ENCODE assay signal across 8 cellular contexts in the genomic region with DNA sequence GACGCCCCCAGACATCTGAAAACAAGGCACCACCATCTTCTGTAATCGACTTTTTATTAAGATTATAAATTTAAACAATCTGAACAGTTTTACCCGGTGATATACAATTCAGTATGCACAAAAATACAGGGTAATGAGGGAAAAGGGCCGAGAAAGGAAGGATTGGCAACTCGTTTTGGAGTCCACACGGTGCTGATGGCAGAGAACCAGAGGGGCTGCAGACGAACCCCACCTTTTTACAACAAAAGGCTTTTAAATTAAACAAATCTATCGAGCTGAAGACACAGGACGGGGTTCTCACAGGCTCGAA. TPM values are rescaled to one million over a fixed set of nuclear protein-coding genes. Genes with fewer than 3 reads are reported as not detected.
DNase-seq lines count a peak whose midpoint lies in the region; ATAC-seq and TF ChIP-seq lines count a peak whose summit lies in the region.

No MANE protein-coding gene starts in this region.

- no peak for TF ChIP-seq CTCF in AG04449 (IDR thresholded peaks at IDR 0.05; ENCODE audit: insufficient read depth, low read length, missing control alignments)
- TF ChIP-seq CTCF in choroid plexus epithelial cell (conservative IDR thresholded peaks at IDR 0.05; ENCODE audit: low read depth, low read length) = no peak

- H3K4me3 ChIP-seq in AG04449 (ENCODE audit: low read depth, low read length) (peak overlapping the region; percentile 94), choroid plexus epithelial cell (ENCODE audit: low read depth, low read length) (peak overlapping the region; percentile 92)

- CTCF ChIA-PET in AG04449 (lab: Yijun Ruan, JAX) = interaction anchor here (1.6 to 15.2 kb wide), 8 partner anchors 9 to 449 kb away, joined by 5 to 345 read pairs (median 13); no protein-coding TSS in a partner anchor

- peak overlapping the region in 2 of 3 donors; percentile 59 to 93 for H3K27ac Mint-ChIP-seq in IgD-negative memory B cell
- H3K27ac Mint-ChIP-seq in naive B cell = peak overlapping the region in 3 of 6 donors; percentile 32 to 94 (median 75)

- H3K36me3 Mint-ChIP-seq in IgD-negative memory B cell (no peaks in the 10 kb centered on the region), naive B cell (no peaks in the 10 kb centered on the region)

- POLR2A ChIA-PET in AG04449 (lab: Yijun Ruan, JAX) = interaction anchor here (2.5 to 9.1 kb wide), 6 partner anchors 34 to 395 kb away, joined by 12 to 233 read pairs (median 60); no protein-coding TSS in a partner anchor

- peaks cover 3 to 7% (median 5%) of the 10 kb centered on the region in 3 donors for H3K4me1 Mint-ChIP-seq in IgD-negative memory B cell
- peaks cover 5 to 19% (median 9%) of the 10 kb centered on the region in 3 donors for H3K4me1 Mint-ChIP-seq in naive B cell

- DNase-seq in AG04449 (ENCODE audit: low read depth, low spot score) (no peak), choroid plexus epithelial cell (ENCODE audit: low read depth) (no peak), naive B cell (no peak), AG20443 (ENCODE audit: low spot score) (no peak)

- ATAC-seq in naive B cell (ENCODE audit: low read depth in 2 of 2) (no peak), HG02588 (IDR thresholded peaks at IDR 0.05; ENCODE audit: unreplicated experiment) (no peak), GM18861 (IDR thresholded peaks at IDR 0.05; ENCODE audit: unreplicated experiment) (no peak), GM18873 (IDR thresholded peaks at IDR 0.05; ENCODE audit: low FRiP score, unreplicated experiment) (no peak)

- peaks cover 19% of the 10 kb centered on the region for H3K27me3 Mint-ChIP-seq in IgD-negative memory B cell
- H3K27me3 Mint-ChIP-seq in naive B cell = peaks cover 10 to 42% (median 24%) of the 10 kb centered on the region in 3 donors

- no peaks in the 10 kb centered on the region for H3K9me3 Mint-ChIP-seq in IgD-negative memory B cell
- no peaks in the 10 kb centered on the region for H3K9me3 Mint-ChIP-seq in naive B cell

- H3K4me3 Mint-ChIP-seq in IgD-negative memory B cell (peak overlapping the region; percentile 87 to 100 (median 95)), naive B cell (peak overlapping the region; percentile 83 to 95 (median 93))

RNA-seq across cellular contexts. Expression of a gene that starts 2.6 kb away (rescaled TPM):
- not detected for polyA plus RNA-seq in IgD-negative memory B cell
- under 1 TPM in 2 of 6 donors, not detected in 4; 0.09 TPM for polyA plus RNA-seq in naive B cell (ENCODE audit: low read depth in 6 of 6)
